Comparison of ENCODE assay signal across 1 cellular context in the genomic region with DNA sequence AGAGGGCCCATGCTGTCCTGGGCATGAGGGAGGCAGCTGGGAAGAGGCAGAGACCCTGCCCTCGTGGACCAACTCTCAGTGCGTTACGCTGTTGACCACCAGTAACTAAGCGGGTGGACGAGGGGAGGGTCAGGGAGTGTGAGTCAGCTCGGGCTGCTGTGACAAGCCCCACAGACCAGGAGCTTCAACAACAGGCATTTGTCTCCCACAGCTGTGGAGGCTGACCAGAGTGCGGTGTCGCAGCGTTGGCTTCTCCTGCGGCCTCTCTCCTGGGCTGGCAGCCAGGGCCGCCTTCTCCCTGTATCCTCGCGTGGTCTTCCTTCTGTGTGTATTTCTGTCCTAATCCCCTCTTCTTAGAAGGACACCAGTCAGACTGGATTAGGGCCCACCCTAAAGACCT.
TF ChIP-seq lines count a peak whose summit lies in the region.

No MANE protein-coding gene starts in this region.

TF ChIP-seq in endothelial cell of umbilical vein, 7 proteins besides CTCF, POLR2A, EP300 and RAD21:
- TF ChIP-seq, protein P1, sequence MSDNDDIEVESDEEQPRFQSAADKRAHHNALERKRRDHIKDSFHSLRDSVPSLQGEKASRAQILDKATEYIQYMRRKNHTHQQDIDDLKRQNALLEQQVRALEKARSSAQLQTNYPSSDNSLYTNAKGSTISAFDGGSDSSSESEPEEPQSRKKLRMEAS (IDR thresholded peaks at IDR 0.05; ENCODE audit: insufficient read depth, insufficient read length): no peak
- TF ChIP-seq GATA2 (IDR thresholded peaks at IDR 0.05; ENCODE audit: insufficient read depth, insufficient read length, low read depth, low read length) (no peak), POLR2AphosphoS5 (IDR thresholded peaks at IDR 0.05; ENCODE audit: insufficient read depth, low read depth, low read length) (no peak), FOS (IDR thresholded peaks at IDR 0.05; ENCODE audit: borderline replicate concordance, insufficient read depth, low read length) (no peak), EZH2 (IDR thresholded peaks at IDR 0.05; ENCODE audit: borderline replicate concordance, low read depth, low read length, severe bottlenecking) (no peak), JUN (IDR thresholded peaks at IDR 0.05; ENCODE audit: borderline replicate concordance, insufficient read depth, insufficient read length, low read depth) (no peak), MYC (IDR thresholded peaks at IDR 0.05; ENCODE audit: low read depth, low read length) (no peak)
